1 cellular context compared by ENCODE assay signal in genomic region chr4:48016141-48017107, GRCh38.
TF ChIP-seq lines count a peak whose summit lies in the region.

Gene CNGA1 (minus strand): TSS chr4:48016681. CDS start chr4:47952689, 63,992 bp downstream.
Gene NIPAL1 (plus strand): TSS chr4:48016772. CDS start chr4:48016840, 68 bp downstream.

TF ChIP-seq in GM12878, 131 proteins besides CTCF, POLR2A, EP300 and RAD21 (continued from another document and continues in another):
- TF ChIP-seq BCLAF1 (IDR thresholded peaks at IDR 0.05), result no peak
- TF ChIP-seq EED (IDR thresholded peaks at IDR 0.05; ENCODE audit: low read depth), result peak; percentile 41; the same call in 1 of the 2 replicates
- TF ChIP-seq ZSCAN29 (IDR thresholded peaks at IDR 0.05), result no peak
- TF ChIP-seq TCF12 (IDR thresholded peaks at IDR 0.05; ENCODE audit: low read depth, low read length), result 0 out of 2 replicates have a peak, but pooled peaks have one; percentile 19
- no peak for TF ChIP-seq SIN3A (IDR thresholded peaks at IDR 0.05; ENCODE audit: low read depth, low read length)
- no peak for TF ChIP-seq MYB (IDR thresholded peaks at IDR 0.05; ENCODE audit: borderline replicate concordance, low read depth, low read length)
- no peak for TF ChIP-seq POU2F2 (IDR thresholded peaks at IDR 0.05; ENCODE audit: borderline replicate concordance, low read depth, low read length)
- TF ChIP-seq ZNF274 (IDR thresholded peaks at IDR 0.05; ENCODE audit: insufficient read depth, insufficient read length), result no peak
- TF ChIP-seq CBX5 (IDR thresholded peaks at IDR 0.05; ENCODE audit: low read depth), result 0 out of 2 replicates have a peak, but pooled peaks have one; percentile 66
- no peak for TF ChIP-seq SREBF2 (IDR thresholded peaks at IDR 0.05; ENCODE audit: low read length)
- TF ChIP-seq NFIC (IDR thresholded peaks at IDR 0.05; ENCODE audit: low read depth, low read length), result no peak
- no peak for TF ChIP-seq RFX5 (IDR thresholded peaks at IDR 0.05; ENCODE audit: low read depth, low read length)
- TF ChIP-seq ZNF217 (IDR thresholded peaks at IDR 0.05), result no peak
- TF ChIP-seq USF2 (IDR thresholded peaks at IDR 0.05; ENCODE audit: borderline replicate concordance, low read depth, low read length), result no peak
- no peak for TF ChIP-seq HDAC2 (IDR thresholded peaks at IDR 0.05)
- no peak for TF ChIP-seq BCL11A (IDR thresholded peaks at IDR 0.05; ENCODE audit: low read depth, low read length)
- TF ChIP-seq PAX8 (IDR thresholded peaks at IDR 0.05), result no peak
- no peak for TF ChIP-seq STAT3 (IDR thresholded peaks at IDR 0.05; ENCODE audit: low read depth, low read length)
- TF ChIP-seq RELB (IDR thresholded peaks at IDR 0.05; ENCODE audit: low read depth), result no peak
- no peak for TF ChIP-seq NFYA (IDR thresholded peaks at IDR 0.05; ENCODE audit: borderline replicate concordance, low read depth, low read length)
- no peak for TF ChIP-seq TCF7 (IDR thresholded peaks at IDR 0.05; ENCODE audit: borderline replicate concordance)
- no peak for TF ChIP-seq RELA (IDR thresholded peaks at IDR 0.05; ENCODE audit: borderline replicate concordance, partially characterized antibody)
- TF ChIP-seq YY1 (IDR thresholded peaks at IDR 0.05; ENCODE audit: low read depth, low read length), result 0 out of 2 replicates have a peak, but pooled peaks have one; percentile 12
- TF ChIP-seq SIX5 (IDR thresholded peaks at IDR 0.05; ENCODE audit: low read depth, low read length, severe bottlenecking), result no peak
- TF ChIP-seq CUX1 (IDR thresholded peaks at IDR 0.05; ENCODE audit: insufficient replicate concordance, low read depth, low read length), result no peak
- TF ChIP-seq BCL3 (IDR thresholded peaks at IDR 0.05; ENCODE audit: borderline replicate concordance, insufficient read depth, low read depth, low read length, poor library complexity, severe bottlenecking), result no peak
- TF ChIP-seq ZBTB11 (CRISPR knock-in tag; IDR thresholded peaks at IDR 0.05), result no peak
- no peak for TF ChIP-seq ZNF592 (IDR thresholded peaks at IDR 0.05)
- TF ChIP-seq ZNF687 (IDR thresholded peaks at IDR 0.05), result no peak
